In genomic region chr5:37248387-37248969, GRCh38 we compare ENCODE assay signal across 8 cellular contexts. TPM values are rescaled to one million over a fixed set of nuclear protein-coding genes. Genes with fewer than 3 reads are reported as not detected.
DNase-seq lines count a peak whose midpoint lies in the region; ATAC-seq and TF ChIP-seq lines count a peak whose summit lies in the region.

No MANE protein-coding gene starts in this region.

- H3K4me3 ChIP-seq in lower leg skin (ENCODE audit: low read depth, poor library complexity, severe bottlenecking) (peak overlapping the region; percentile 76), tibial artery (peak overlapping the region; percentile 74 to 75)

- H3K9me3 ChIP-seq in KOPT-K1 (ENCODE audit: insufficient read depth, low read length, poor library complexity, severe bottlenecking) (no peaks in the 10 kb centered on the region), tibial artery (no peaks in the 10 kb centered on the region)

- no peaks in the 10 kb centered on the region for H3K27me3 ChIP-seq in tibial artery

- DNase-seq in Caki2 (ENCODE audit: low read depth) (peak; percentile 6), astrocyte of the hippocampus (ENCODE audit: low read depth, low spot score) (peak; percentile 22), lower leg skin (ENCODE audit: low spot score in 2 of 2) (no peak), tibial artery (no peak), NCI-H187 treated with DMSO at 0.1 percent for 48 hours (lab: John Stamatoyannopoulos, UW) (no peak)

- no peak for TF ChIP-seq POLR2A in lower leg skin (IDR thresholded peaks at IDR 0.05)

- WGBS in lower leg skin, 2 donors: 8 to 9% methylated on average over 20 of the region's 20 CpGs

- H3K36me3 ChIP-seq in KOPT-K1 (ENCODE audit: insufficient read depth, low read length): peaks cover 9% of the 10 kb centered on the region; the same call in 1 of the 2 replicates
- no peaks in the 10 kb centered on the region for H3K36me3 ChIP-seq in tibial artery

- peak overlapping the region; percentile 67 for H3K27ac ChIP-seq in KOPT-K1 (ENCODE audit: low read depth, low read length, poor library complexity, severe bottlenecking)
- H3K27ac ChIP-seq in tibial artery: peak overlapping the region; percentile 96

- intact Hi-C loops in lower leg skin (cut with DNase I; ENCODE audit: low total_unique reads): no loop called here
- intact Hi-C loops in tibial artery (cut with DNase I; ENCODE audit: low total_unique reads): no loop called here

- TF ChIP-seq CTCF in lower leg skin (IDR thresholded peaks at IDR 0.05) (no peak), tibial artery (IDR thresholded peaks at IDR 0.05) (no peak)

- peaks cover 0 to 39% (median 17%) of the 10 kb centered on the region in 4 donors for H3K4me1 ChIP-seq in tibial artery

- ATAC-seq in HG02798 (IDR thresholded peaks at IDR 0.05; ENCODE audit: poor library complexity, unreplicated experiment): no peak
- ATAC-seq in GM18517 (IDR thresholded peaks at IDR 0.05; ENCODE audit: unreplicated experiment): no peak

- in situ Hi-C loops in Caki2 (cut with HindIII; ENCODE audit: low pct_unique_long_range_greater_than_20kb, low sequenced_read_pairs): no loop called here

RNA-seq across cellular contexts. Expression of gene CPLANE1, which starts 0.7 kb away (rescaled TPM):
- total RNA-seq in Caki2 (2014; rRNA removed; shearing (Covaris generic); ENCODE audit: low replicate concordance): 1.7 and 16.7 TPM in 2 replicates
- total RNA-seq in lower leg skin: 10 to 100 TPM in 2 of 4 donors, 1 to 10 TPM in 2; 6.4 to 12.0 (median 9.7) TPM

Comparison
In these comparisons a context has a peak if more than half of its experiments do, and no peak if none do; other contexts are left out.
1. DNase-seq: peak in Caki2 (single experiment) and astrocyte of the hippocampus (single experiment); none in lower leg skin (0 of 2), tibial artery (0 of 2) and NCI-H187 treated with DMSO at 0.1 percent for 48 hours (single experiment).